8 cellular contexts compared by ENCODE assay signal in the genomic region with DNA sequence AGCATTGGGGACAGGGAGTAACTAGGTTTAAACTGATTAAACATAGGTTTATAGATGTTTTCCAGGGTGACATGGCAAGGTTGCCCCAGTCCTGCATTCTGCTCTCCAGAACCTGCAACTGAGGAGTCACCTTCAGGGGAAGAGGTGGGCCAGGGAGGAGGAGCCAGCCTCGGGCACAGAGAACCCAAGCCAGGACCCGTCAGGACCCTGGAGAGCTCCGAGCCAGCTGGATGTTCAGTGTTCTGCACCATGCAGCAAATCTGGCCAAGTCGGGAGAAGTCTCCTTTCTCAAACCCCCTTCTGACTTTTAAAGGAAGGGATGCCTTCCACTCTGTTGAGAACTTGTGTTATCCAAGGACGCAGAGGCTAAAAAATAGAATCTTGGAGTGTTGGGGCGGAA.
A peak's percentile ranks its signal among the peaks of the same experiment; 100 is the strongest.
DNase-seq lines count a peak whose midpoint lies in the region; ATAC-seq and TF ChIP-seq lines count a peak whose summit lies in the region.

No MANE protein-coding gene starts in this region.

- H3K4me1 Mint-ChIP-seq in activated naive CD4-positive, alpha-beta T cell treated with anti-CD3 and anti-CD28 coated beads for 36 hours (ENCODE audit: low read depth), result peaks cover 6% of the 10 kb centered on the region
- no peaks in the 10 kb centered on the region for H3K4me1 Mint-ChIP-seq in chondrocyte (ENCODE audit: low read depth)

- DNase-seq in AG10803 (ENCODE audit: low read depth) (peak; percentile 13), LHCN-M2 (ENCODE audit: low read depth) (peak; percentile 28), kidney tubule cell (ENCODE audit: low spot score) (peak; percentile 37), chondrocyte (ENCODE audit: low spot score) (no peak), GM19238 (ENCODE audit: insufficient read length, low spot score) (no peak), omental fat pad (ENCODE audit: low spot score) (no peak), NCI-H345 treated with DMSO at 0.1 percent for 48 hours (lab: John Stamatoyannopoulos, UW; ENCODE audit: unreplicated experiment) (no peak)
- DNase-seq in activated naive CD4-positive, alpha-beta T cell treated with anti-CD3 and anti-CD28 coated beads for 36 hours, result peak; percentile 73

- H3K4me3 Mint-ChIP-seq in activated naive CD4-positive, alpha-beta T cell treated with anti-CD3 and anti-CD28 coated beads for 36 hours, result no peak overlapping the region
- no peak overlapping the region for H3K4me3 Mint-ChIP-seq in chondrocyte (ENCODE audit: unreplicated experiment)

- no peak overlapping the region for H3K4me3 ChIP-seq in AG10803 (ENCODE audit: low read length)

- no peaks in the 10 kb centered on the region for H3K9me3 Mint-ChIP-seq in activated naive CD4-positive, alpha-beta T cell treated with anti-CD3 and anti-CD28 coated beads for 36 hours
- no peaks in the 10 kb centered on the region for H3K9me3 Mint-ChIP-seq in chondrocyte (ENCODE audit: low read depth)

- no peaks in the 10 kb centered on the region for H3K36me3 Mint-ChIP-seq in activated naive CD4-positive, alpha-beta T cell treated with anti-CD3 and anti-CD28 coated beads for 36 hours (ENCODE audit: low read depth)
- H3K36me3 Mint-ChIP-seq in chondrocyte (ENCODE audit: low read depth), result no peaks in the 10 kb centered on the region

- no peak for TF ChIP-seq CTCF in AG10803 (conservative IDR thresholded peaks at IDR 0.05; ENCODE audit: low read length)
- TF ChIP-seq CTCF in chondrocyte (IDR thresholded peaks at IDR 0.05), result no peak
- TF ChIP-seq CTCF in omental fat pad (IDR thresholded peaks at IDR 0.05), result no peak

- CTCF ChIA-PET in activated naive CD4-positive, alpha-beta T cell treated with anti-CD3 and anti-CD28 coated beads for 36 hours (lab: Charles Lee), result interaction anchor here (1.5 kb wide), 1 partner anchor 190 kb away, joined by 3 read pairs; no protein-coding TSS in a partner anchor

- H3K27ac Mint-ChIP-seq in activated naive CD4-positive, alpha-beta T cell treated with anti-CD3 and anti-CD28 coated beads for 36 hours, result no peak overlapping the region
- H3K27ac Mint-ChIP-seq in chondrocyte (ENCODE audit: unreplicated experiment), result no peak overlapping the region

- H3K27me3 Mint-ChIP-seq in activated naive CD4-positive, alpha-beta T cell treated with anti-CD3 and anti-CD28 coated beads for 36 hours (ENCODE audit: low read depth), result peaks cover 22% of the 10 kb centered on the region
- H3K27me3 Mint-ChIP-seq in chondrocyte (ENCODE audit: low read depth), result peaks cover 27% of the 10 kb centered on the region

- intact Hi-C loops in activated naive CD4-positive, alpha-beta T cell treated with anti-CD3 and anti-CD28 coated beads for 36 hours (cut with micrococcal nuclease), result loop anchor here (5.0 to 10.0 kb wide), 2 partner anchors 292 to 581 kb away; no protein-coding TSS in a partner anchor

- ATAC-seq in omental fat pad (ENCODE audit: low FRiP score), result no peak

Comparison
In these comparisons a context has a peak if more than half of its experiments do, and no peak if none do; other contexts are left out.
1. DNase-seq: peak in AG10803 (single experiment), LHCN-M2 (single experiment), activated naive CD4-positive, alpha-beta T cell treated with anti-CD3 and anti-CD28 coated beads for 36 hours (single experiment) and kidney tubule cell (single experiment); none in chondrocyte (single experiment), GM19238 (single experiment), omental fat pad (single experiment) and NCI-H345 treated with DMSO at 0.1 percent for 48 hours (single experiment).